Comparison of ENCODE assay signal across 8 cellular contexts in genomic region chr6:87237804-87238203, GRCh38.
DNase-seq lines count a peak whose midpoint lies in the region; ATAC-seq and TF ChIP-seq lines count a peak whose summit lies in the region.

No MANE protein-coding gene starts in this region.

- H3K4me3 Mint-ChIP-seq in activated CD8-positive, alpha-beta memory T cell treated with anti-CD3 and anti-CD28 coated beads, Interleukin-2, amount 10 ng/mL, durations not matched to agents 7 days and 5 days, result no peak overlapping the region

- no peak overlapping the region for H3K4me3 ChIP-seq in choroid plexus epithelial cell (ENCODE audit: low read depth, low read length)

- no peaks in the 10 kb centered on the region for H3K27me3 Mint-ChIP-seq in activated CD8-positive, alpha-beta memory T cell treated with anti-CD3 and anti-CD28 coated beads, Interleukin-2, amount 10 ng/mL, durations not matched to agents 7 days and 5 days

- intact Hi-C loops in posterior cingulate gyrus (cut with DNase I), result loop anchor here (10.0 kb wide), 1 partner anchor 173 kb away; no protein-coding TSS in a partner anchor

- TF ChIP-seq CTCF in choroid plexus epithelial cell (conservative IDR thresholded peaks at IDR 0.05; ENCODE audit: low read depth, low read length), result peak; percentile 60

- DNase-seq in activated CD8-positive, alpha-beta memory T cell treated with anti-CD3 and anti-CD28 coated beads, Interleukin-2, amount 10 ng/mL, durations not matched to agents 7 days and 5 days, result no peak
- no peak for DNase-seq in activated CD8-positive, alpha-beta memory T cell treated with anti-CD3 and anti-CD28 coated beads for 24 hours
- DNase-seq in NCI-H2029 treated with DMSO at 0.1 percent for 48 hours (lab: John Stamatoyannopoulos, UW) (peak; percentile 12), choroid plexus epithelial cell (ENCODE audit: low read depth) (peak; percentile 54), myocyte (ENCODE audit: low read depth) (peak; percentile 7), posterior cingulate gyrus (no peak), 8988T (no peak)
- DNase-seq in activated CD8-positive, alpha-beta memory T cell treated with anti-CD3 and anti-CD28 coated beads, Interleukin-2, amount 50 U/mL, for 4 hours, result no peak

- no peaks in the 10 kb centered on the region for H3K9me3 Mint-ChIP-seq in activated CD8-positive, alpha-beta memory T cell treated with anti-CD3 and anti-CD28 coated beads, Interleukin-2, amount 10 ng/mL, durations not matched to agents 7 days and 5 days (ENCODE audit: low read depth)

- CTCF ChIA-PET in activated CD8-positive, alpha-beta memory T cell treated with anti-CD3 and anti-CD28 coated beads, Interleukin-2, amount 10 ng/mL, durations not matched to agents 7 days and 5 days (lab: Charles Lee), result interaction anchor here (1.0 to 1.5 kb wide), 3 partner anchors 12 to 171 kb away, joined by 3 to 6 read pairs (median 5); no protein-coding TSS in a partner anchor

- peaks cover 4% of the 10 kb centered on the region for H3K4me1 Mint-ChIP-seq in activated CD8-positive, alpha-beta memory T cell treated with anti-CD3 and anti-CD28 coated beads, Interleukin-2, amount 10 ng/mL, durations not matched to agents 7 days and 5 days

- peaks cover 27% of the 10 kb centered on the region for H3K36me3 Mint-ChIP-seq in activated CD8-positive, alpha-beta memory T cell treated with anti-CD3 and anti-CD28 coated beads, Interleukin-2, amount 10 ng/mL, durations not matched to agents 7 days and 5 days

- no peak overlapping the region for H3K27ac Mint-ChIP-seq in activated CD8-positive, alpha-beta memory T cell treated with anti-CD3 and anti-CD28 coated beads, Interleukin-2, amount 10 ng/mL, durations not matched to agents 7 days and 5 days

- ATAC-seq in activated CD8-positive, alpha-beta memory T cell treated with anti-CD3 and anti-CD28 coated beads, Interleukin-2, amount 10 ng/mL, durations not matched to agents 7 days and 5 days, result peak; percentile 30

Comparison
In these comparisons a context has a peak if more than half of its experiments do, and no peak if none do; other contexts are left out.
1. DNase-seq: peak in NCI-H2029 treated with DMSO at 0.1 percent for 48 hours (single experiment), choroid plexus epithelial cell (single experiment) and myocyte (single experiment); none in activated CD8-positive, alpha-beta memory T cell treated with anti-CD3 and anti-CD28 coated beads, Interleukin-2, amount 10 ng/mL, durations not matched to agents 7 days and 5 days (single experiment), activated CD8-positive, alpha-beta memory T cell treated with anti-CD3 and anti-CD28 coated beads for 24 hours (single experiment), posterior cingulate gyrus (0 of 10), 8988T (single experiment) and activated CD8-positive, alpha-beta memory T cell treated with anti-CD3 and anti-CD28 coated beads, Interleukin-2, amount 50 U/mL, for 4 hours (single experiment).